ENCODE assay signal across 21 cellular contexts in genomic region chr2:225994748-225995405, GRCh38.
DNase-seq lines count a peak whose midpoint lies in the region; ATAC-seq, FAIRE-seq and TF ChIP-seq lines count a peak whose summit lies in the region.
"Had no signal": no experiment of that assay in that cellular context is flagged by ENCODE, and none has a peak within 500 bp of the region (broad histone marks: within the 10 kb centered on the region; RNA-seq: fewer than 3 reads in every experiment).

No MANE protein-coding gene starts in this region.

- H3K36me3 Mint-ChIP-seq in MCF 10A (ENCODE audit: insufficient read depth, unreplicated experiment), result no peaks in the 10 kb centered on the region
- H3K36me3 Mint-ChIP-seq: CD4-positive, CD25-positive, alpha-beta regulatory T cell; IgD-negative memory B cell; natural killer cell treated with Interleukin-12 subunit alpha and Interleukin-12 subunit beta and Interleukin-15 and Interleukin-18, amount 100 ng/mL, for 72 hours had no signal

- H4K20me1 ChIP-seq in SK-N-SH (ENCODE audit: insufficient read depth), result no peaks in the 10 kb centered on the region

- no peak overlapping the region for H3K4me3 ChIP-seq in breast epithelium
- no peak overlapping the region for H3K4me3 ChIP-seq in SK-N-SH (ENCODE audit: low read depth in 2 of 2, low read length in 1 of 2)
- no peak overlapping the region for H3K4me3 ChIP-seq in dorsolateral prefrontal cortex
- H3K4me3 ChIP-seq in testis, result no peak overlapping the region
- H3K4me3 ChIP-seq: adrenal gland, lung, psoas muscle, upper lobe of right lung had no signal

- H3K4me1 ChIP-seq in breast epithelium, result no peaks in the 10 kb centered on the region
- peaks cover 0 to 14% of the 10 kb centered on the region in 2 experiments; a peak in 1 of 4 replicates for H3K4me1 ChIP-seq in SK-N-SH (ENCODE audit: control insufficient read depth in 1 of 2, insufficient read depth in 2 of 2, low read depth in 1 of 2, low read length in 1 of 2)
- H3K4me1 ChIP-seq in testis, result no peaks in the 10 kb centered on the region
- H3K4me1 ChIP-seq: adrenal gland, psoas muscle, upper lobe of right lung had no signal

- WGBS in SK-N-SH (ENCODE audit: low lambda C conversion rate), result 50% methylated on average over 3 of the region's 3 CpGs
- 91 to 96% methylated on average over 3 of the region's 3 CpGs for WGBS in testis, 2 donors

- ATAC-seq in HG03469 (IDR thresholded peaks at IDR 0.05; ENCODE audit: unreplicated experiment), result no peak
- ATAC-seq: activated T-helper 17 cell treated with anti-CD3 and anti-CD28 coated beads, Interleukin-2, amount 50 U/mL, for 72 hours; natural killer cell treated with Interleukin-12 subunit alpha and Interleukin-12 subunit beta and Interleukin-15 and Interleukin-18, amount 100 ng/mL, for 72 hours; psoas muscle; upper lobe of right lung had no signal

- H3K27ac ChIP-seq in breast epithelium (peak overlapping the region in 1 of 2 donors; percentile 75), SK-N-SH (ENCODE audit: low read depth in 2 of 2, low read length in 1 of 2) (peak overlapping the region in 1 of 2 experiments; percentile 72; a peak in 2 of 4 replicates), dorsolateral prefrontal cortex (no peak overlapping the region), testis (no peak overlapping the region)
- H3K27ac ChIP-seq: adrenal gland, psoas muscle, upper lobe of right lung had no signal

- DNase-seq in MCF 10A (ENCODE audit: unreplicated experiment), result peak; percentile 13
- no peak for DNase-seq in breast epithelium (ENCODE audit: low spot score in 2 of 2)
- DNase-seq in SK-N-SH, result no peak
- peak; percentile 37 for DNase-seq in fibroblast of peridontal ligament (ENCODE audit: extremely low read depth)
- DNase-seq in urothelium cell line (ENCODE audit: low spot score), result peak; percentile 13
- no peak for DNase-seq in dorsolateral prefrontal cortex
- no peak for DNase-seq in testis
- DNase-seq: 8988T; activated CD4-positive, CD25-positive, alpha-beta regulatory T cell; adrenal gland; CD4-positive, CD25-positive, alpha-beta regulatory T cell; NCI-H524 treated with DMSO at 0.1 percent for 48 hours; psoas muscle; stimulated activated naive CD4-positive, alpha-beta T cell treated with Interleukin-2 at 50 U/mL for 16 hours; T-helper 2 cell; upper lobe of right lung had no signal

- peaks cover 9% of the 10 kb centered on the region for H3K9me3 Mint-ChIP-seq in MCF 10A (ENCODE audit: unreplicated experiment)
- H3K9me3 Mint-ChIP-seq: activated T-helper 17 cell treated with anti-CD3 and anti-CD28 coated beads, Interleukin-2, amount 50 U/mL, for 72 hours; IgD-negative memory B cell had no signal

- no peak overlapping the region for H3K4me3 Mint-ChIP-seq in MCF 10A (ENCODE audit: unreplicated experiment)
- H3K4me3 Mint-ChIP-seq: activated T-helper 17 cell treated with anti-CD3 and anti-CD28 coated beads, Interleukin-2, amount 50 U/mL, for 72 hours; CD4-positive, CD25-positive, alpha-beta regulatory T cell; IgD-negative memory B cell; natural killer cell treated with Interleukin-12 subunit alpha and Interleukin-12 subunit beta and Interleukin-15 and Interleukin-18, amount 100 ng/mL, for 72 hours had no signal

- H3K27me3 ChIP-seq in breast epithelium, result no peaks in the 10 kb centered on the region
- H3K27me3 ChIP-seq in SK-N-SH (ENCODE audit: insufficient read depth), result no peaks in the 10 kb centered on the region
- H3K27me3 ChIP-seq in dorsolateral prefrontal cortex, result no peaks in the 10 kb centered on the region
- no peaks in the 10 kb centered on the region for H3K27me3 ChIP-seq in testis
- H3K27me3 ChIP-seq: adrenal gland, upper lobe of right lung had no signal

- H3K36me3 ChIP-seq in breast epithelium (no peaks in the 10 kb centered on the region), SK-N-SH (replicated peaks in 1 of 2; ENCODE audit: control insufficient read depth in 1 of 2, insufficient read depth in 2 of 2, low read length in 1 of 2) (no peaks in the 10 kb centered on the region), testis (ENCODE audit: low read depth, missing control alignments) (no peaks in the 10 kb centered on the region)
- H3K36me3 ChIP-seq: adrenal gland, upper lobe of right lung had no signal

- peaks cover 7% of the 10 kb centered on the region for H3K4me1 Mint-ChIP-seq in MCF 10A (ENCODE audit: insufficient read depth, unreplicated experiment)
- H3K4me1 Mint-ChIP-seq: activated T-helper 17 cell treated with anti-CD3 and anti-CD28 coated beads, Interleukin-2, amount 50 U/mL, for 72 hours; CD4-positive, CD25-positive, alpha-beta regulatory T cell; IgD-negative memory B cell had no signal

- no peak for TF ChIP-seq CTCF in MCF 10A (IDR thresholded peaks at IDR 0.05; ENCODE audit: unreplicated experiment)
- TF ChIP-seq CTCF in breast epithelium (IDR thresholded peaks at IDR 0.05), result no peak
- no peak for TF ChIP-seq CTCF in SK-N-SH (IDR thresholded peaks at IDR 0.05)
- TF ChIP-seq CTCF in dorsolateral prefrontal cortex (IDR thresholded peaks at IDR 0.05 in 54 of 56, conservative IDR thresholded peaks at IDR 0.05 in 2 of 56; ENCODE audit: low read depth in 1 of 56, partially characterized antibody in 56 of 56), result no peak
- TF ChIP-seq CTCF in testis (IDR thresholded peaks at IDR 0.05), result no peak

- no peaks in the 10 kb centered on the region for H3K79me2 ChIP-seq in SK-N-SH (ENCODE audit: insufficient read depth)

- no peaks in the 10 kb centered on the region for H3K9me3 ChIP-seq in breast epithelium
- H3K9me3 ChIP-seq in SK-N-SH, result no peaks in the 10 kb centered on the region
- H3K9me3 ChIP-seq in testis, result no peaks in the 10 kb centered on the region
- H3K9me3 ChIP-seq: adrenal gland, psoas muscle, upper lobe of right lung had no signal

- BruUV-seq in MCF 10A (replicated peaks; lab: Mats Ljungman, UMichigan), result no TSS peak

- no peaks in the 10 kb centered on the region for H3K27me3 Mint-ChIP-seq in MCF 10A (ENCODE audit: insufficient read depth, unreplicated experiment)
- H3K27me3 Mint-ChIP-seq: activated T-helper 17 cell treated with anti-CD3 and anti-CD28 coated beads, Interleukin-2, amount 50 U/mL, for 72 hours; CD4-positive, CD25-positive, alpha-beta regulatory T cell; IgD-negative memory B cell; natural killer cell treated with Interleukin-12 subunit alpha and Interleukin-12 subunit beta and Interleukin-15 and Interleukin-18, amount 100 ng/mL, for 72 hours had no signal

- POLR2A ChIA-PET in MCF 10A (lab: Yijun Ruan, JAX), result no interaction called here
- POLR2A ChIA-PET in SK-N-SH (lab: Yijun Ruan, JAX), result no interaction called here

- no peak overlapping the region for H3K9ac ChIP-seq in SK-N-SH

- no peak for TF ChIP-seq RAD21 in SK-N-SH (IDR thresholded peaks at IDR 0.05; ENCODE audit: low read length)

- peak overlapping the region; percentile 48 for H2AFZ ChIP-seq in SK-N-SH (ENCODE audit: low read depth)

- no peaks in the 10 kb centered on the region for H3K9me2 ChIP-seq in SK-N-SH

- intact Hi-C loops in MCF 10A (cut with micrococcal nuclease), result no loop called here
- intact Hi-C loops in breast epithelium (cut with DNase I; ENCODE audit: low total_unique reads), result no loop called here
- intact Hi-C loops in dorsolateral prefrontal cortex (cut with DNase I), result no loop called here
- intact Hi-C loops in testis (cut with DNase I; ENCODE audit: low total_unique reads), result no loop called here

- no peak overlapping the region for H3K4me2 ChIP-seq in SK-N-SH

- H3K27ac Mint-ChIP-seq in MCF 10A (ENCODE audit: low read depth, unreplicated experiment), result no peak overlapping the region
- H3K27ac Mint-ChIP-seq: activated T-helper 17 cell treated with anti-CD3 and anti-CD28 coated beads, Interleukin-2, amount 50 U/mL, for 72 hours; CD4-positive, CD25-positive, alpha-beta regulatory T cell; IgD-negative memory B cell; natural killer cell treated with Interleukin-12 subunit alpha and Interleukin-12 subunit beta and Interleukin-15 and Interleukin-18, amount 100 ng/mL, for 72 hours had no signal

- H3F3A ChIP-seq in SK-N-SH (replicated peaks; ENCODE audit: insufficient read depth), result peaks cover 20% of the 10 kb centered on the region

- no peak for FAIRE-seq in urothelium cell line (lab: Jason Lieb, UNC)

- TF ChIP-seq EP300 in SK-N-SH (IDR thresholded peaks at IDR 0.05; ENCODE audit: borderline replicate concordance in 1 of 2, low read depth in 1 of 2, low read length in 1 of 2), result no peak

- CTCF ChIA-PET in MCF 10A (lab: Yijun Ruan, JAX), result no interaction called here
- CTCF ChIA-PET in SK-N-SH (lab: Yijun Ruan, JAX), result interaction anchor here (1.7 kb wide), 1 partner anchor 26 kb away, joined by 5 read pairs; no protein-coding TSS in a partner anchor

- TF ChIP-seq POLR2A in breast epithelium (IDR thresholded peaks at IDR 0.05) (no peak), testis (IDR thresholded peaks at IDR 0.05) (no peak)

TF ChIP-seq in SK-N-SH, 30 proteins besides CTCF, POLR2A, EP300 and RAD21:
- TF ChIP-seq TCF12 (IDR thresholded peaks at IDR 0.05), result 0 out of 2 replicates have a peak, but pooled peaks have one; percentile 11
- no peak for TF ChIP-seq RFX5 (IDR thresholded peaks at IDR 0.05; ENCODE audit: low read length)
- 0 out of 2 replicates have a peak, but pooled peaks have one; percentile 5 for TF ChIP-seq FOSL2 (IDR thresholded peaks at IDR 0.05; ENCODE audit: borderline replicate concordance, low read depth)

Comparison
In these comparisons a context has a peak if more than half of its experiments do, and no peak if none do; other contexts are left out.
1. DNase-seq: peak in MCF 10A (single experiment), fibroblast of peridontal ligament (single experiment) and urothelium cell line (single experiment); none in breast epithelium (0 of 2), SK-N-SH (single experiment), dorsolateral prefrontal cortex (0 of 10) and testis (single experiment).